Comparison of ENCODE assay signal across 8 cellular contexts in the genomic region with DNA sequence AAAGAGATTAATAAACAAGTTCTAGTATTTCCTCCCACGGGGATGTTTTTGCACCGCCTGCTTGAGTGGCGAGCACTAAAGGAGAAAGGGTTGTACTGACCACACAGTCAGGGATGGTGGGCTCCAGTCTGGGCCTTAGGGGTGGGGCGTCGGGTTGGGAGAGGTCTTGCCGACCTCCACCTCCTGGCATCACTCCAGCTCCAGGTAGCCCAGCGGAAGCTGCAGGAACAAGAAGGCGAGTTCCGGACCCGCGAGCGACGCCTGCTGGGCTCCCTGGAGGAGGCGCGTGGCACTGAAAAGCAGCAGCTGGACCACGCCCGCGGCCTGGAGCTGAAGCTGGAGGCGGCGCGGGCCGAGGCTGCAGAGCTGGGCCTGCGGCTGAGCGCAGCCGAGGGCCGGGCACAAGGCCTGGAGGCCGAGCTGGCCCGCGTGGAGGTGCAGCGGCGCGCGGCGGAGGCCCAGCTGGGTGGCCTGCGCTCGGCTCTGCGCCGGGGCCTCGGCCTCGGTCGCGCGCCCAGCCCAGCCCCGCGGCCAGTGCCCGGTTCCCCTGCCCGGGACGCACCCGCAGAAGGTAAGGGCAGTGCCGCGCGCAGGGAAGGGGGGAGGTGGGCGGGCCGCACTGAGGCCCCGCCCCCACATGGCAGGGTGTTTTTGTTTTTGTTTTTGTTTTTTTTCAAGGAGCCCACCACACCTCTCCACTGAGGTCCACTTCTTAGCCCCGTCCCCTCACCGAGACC. TPM values are rescaled to one million over a fixed set of nuclear protein-coding genes. Genes with fewer than 3 reads are reported as not detected.
DNase-seq lines count a peak whose midpoint lies in the region; ATAC-seq and TF ChIP-seq lines count a peak whose summit lies in the region.

No MANE protein-coding gene starts in this region.

- no peak for TF ChIP-seq CTCF in lower leg skin (IDR thresholded peaks at IDR 0.05)

- H3K4me3 Mint-ChIP-seq in activated CD4-positive, alpha-beta T cell treated with anti-CD3 and anti-CD28 coated beads for 36 hours = peak overlapping the region; percentile 65

- peak; percentile 71 for ATAC-seq in GM21423 (IDR thresholded peaks at IDR 0.05; ENCODE audit: unreplicated experiment)
- peak; percentile 90 for ATAC-seq in activated CD4-positive, alpha-beta T cell treated with anti-CD3 and anti-CD28 coated beads for 36 hours
- no peak for ATAC-seq in GM18870 (IDR thresholded peaks at IDR 0.05; ENCODE audit: unreplicated experiment)

- no peak for TF ChIP-seq POLR2A in lower leg skin (IDR thresholded peaks at IDR 0.05)

- POLR2A ChIA-PET in activated CD4-positive, alpha-beta T cell treated with anti-CD3 and anti-CD28 coated beads for 36 hours (lab: Charles Lee) = no interaction called here

- CTCF ChIA-PET in activated CD4-positive, alpha-beta T cell treated with anti-CD3 and anti-CD28 coated beads for 36 hours (lab: Charles Lee) = interaction anchor here (0.6 to 2.6 kb wide), 20 partner anchors 9 to 811 kb away, joined by 3 to 22 read pairs (median 4); partner anchors contain the start of gene MFAP2

- 6 to 9% methylated on average over 29 to 38 of the region's 57 CpGs for WGBS in lower leg skin, 2 donors

- H3K36me3 Mint-ChIP-seq in activated CD4-positive, alpha-beta T cell treated with anti-CD3 and anti-CD28 coated beads for 36 hours (ENCODE audit: low read depth) = peaks cover 2% of the 10 kb centered on the region

- H3K9me3 Mint-ChIP-seq in activated CD4-positive, alpha-beta T cell treated with anti-CD3 and anti-CD28 coated beads for 36 hours (ENCODE audit: low read depth) = no peaks in the 10 kb centered on the region

- H3K4me1 Mint-ChIP-seq in activated CD4-positive, alpha-beta T cell treated with anti-CD3 and anti-CD28 coated beads for 36 hours = peaks cover 5% of the 10 kb centered on the region

- H3K27ac Mint-ChIP-seq in activated CD4-positive, alpha-beta T cell treated with anti-CD3 and anti-CD28 coated beads for 36 hours = peak overlapping the region; percentile 69

- peak overlapping the region; percentile 15 for H3K4me3 ChIP-seq in lower leg skin (ENCODE audit: low read depth, poor library complexity, severe bottlenecking)

- DNase-seq in CMK (ENCODE audit: low read depth) = peak; percentile 38
- DNase-seq in NCI-H2107 treated with DMSO at 0.1 percent for 48 hours (lab: John Stamatoyannopoulos, UW; ENCODE audit: unreplicated experiment) = peak; percentile 19
- peak; percentile 92 for DNase-seq in activated CD4-positive, alpha-beta T cell treated with anti-CD3 and anti-CD28 coated beads for 36 hours
- peak; percentile 88 for DNase-seq in dermis blood vessel endothelial cell
- peak; percentile 69 to 96 for DNase-seq in lower leg skin (ENCODE audit: low spot score in 2 of 2)
- peak; percentile 67 to 80 for DNase-seq in stimulated activated CD4-positive, alpha-beta T cell treated with anti-CD3 and anti-CD28 coated beads, Interleukin-4, amount 100 ng/mL, for 4 hours

- H3K27me3 Mint-ChIP-seq in activated CD4-positive, alpha-beta T cell treated with anti-CD3 and anti-CD28 coated beads for 36 hours = no peaks in the 10 kb centered on the region

- intact Hi-C loops in activated CD4-positive, alpha-beta T cell treated with anti-CD3 and anti-CD28 coated beads for 36 hours (cut with DNase I, micrococcal nuclease) = loop anchor here (2.0 to 5.0 kb wide), 2 partner anchors 47 to 50 kb away; partner anchors contain the start of gene ATP13A2 (in 1 of the 2)
- intact Hi-C loops in lower leg skin (cut with DNase I; ENCODE audit: low total_unique reads) = loop anchor here (5.0 kb wide), 1 partner anchor 87 kb away; no protein-coding TSS in a partner anchor

RNA-seq across cellular contexts. Expression of gene MFAP2, which starts 19.7 kb away (rescaled TPM):
- total RNA-seq in activated CD4-positive, alpha-beta T cell treated with anti-CD3 and anti-CD28 coated beads for 36 hours = not detected
- 8.9 and 24.5 TPM in 2 replicates for total RNA-seq in dermis blood vessel endothelial cell
- 10 to 100 TPM in 1 of 4 donors, 1 to 10 TPM in 3; 3.9 to 16.0 (median 5.4) TPM for total RNA-seq in lower leg skin

RNA-seq across cellular contexts. Expression of gene CROCC, which starts 39.0 kb away (rescaled TPM):
- total RNA-seq in activated CD4-positive, alpha-beta T cell treated with anti-CD3 and anti-CD28 coated beads for 36 hours = 10 to 100 TPM; 18.4 to 25.7 TPM
- total RNA-seq in dermis blood vessel endothelial cell (19.7 and 20.6 TPM in 2 replicates), lower leg skin (10 to 100 TPM; 19.5 to 63.8 (median 23.3) TPM)

RNA-seq across cellular contexts. Expression of gene ATP13A2, which starts 51.0 kb away (rescaled TPM):
- total RNA-seq in activated CD4-positive, alpha-beta T cell treated with anti-CD3 and anti-CD28 coated beads for 36 hours = 10 to 100 TPM; 30.7 to 32.0 TPM
- total RNA-seq in dermis blood vessel endothelial cell (72.3 and 102 TPM in 2 replicates), lower leg skin (10 to 100 TPM; 22.1 to 50.2 (median 38.8) TPM)

Comparison
In these comparisons a context has a peak if more than half of its experiments do, and no peak if none do; other contexts are left out.
1. DNase-seq: peak in every context shown above with its lines; median percentile 92 in activated CD4-positive, alpha-beta T cell treated with anti-CD3 and anti-CD28 coated beads for 36 hours; 88 in dermis blood vessel endothelial cell; 82 in lower leg skin; 74 in stimulated activated CD4-positive, alpha-beta T cell treated with anti-CD3 and anti-CD28 coated beads, Interleukin-4, amount 100 ng/mL, for 4 hours; 38 in CMK; 19 in NCI-H2107 treated with DMSO at 0.1 percent for 48 hours.